In genomic region chr2:166184789-166185188, GRCh38 we compare ENCODE assay signal across 25 cellular contexts. TPM values are rescaled to one million over a fixed set of nuclear protein-coding genes. Genes with fewer than 3 reads are reported as not detected.
DNase-seq lines count a peak whose midpoint lies in the region; ATAC-seq and TF ChIP-seq lines count a peak whose summit lies in the region.
"Had no signal": no experiment of that assay in that cellular context is flagged by ENCODE, and none has a peak within 500 bp of the region (broad histone marks: within the 10 kb centered on the region; RNA-seq: fewer than 3 reads in every experiment).

No MANE protein-coding gene starts in this region.

- no peak overlapping the region for H2BK120ac ChIP-seq in IMR-90 (ENCODE audit: low read depth, low read length)

- POLR2A ChIA-PET in IMR-90 (lab: Charles Lee; ENCODE audit: unreplicated experiment) = no interaction called here
- POLR2A ChIA-PET in RWPE1 (lab: Yijun Ruan, JAX; ENCODE audit: low non-redundant PET) = no interaction called here

- H3K27me3 ChIP-seq in IMR-90 (ENCODE audit: control insufficient read depth, insufficient read depth, low read length) (no peaks in the 10 kb centered on the region), prostate gland (replicated peaks; ENCODE audit: insufficient read depth) (no peaks in the 10 kb centered on the region)
- H3K27me3 ChIP-seq: neutrophil had no signal

- H2AK5ac ChIP-seq in IMR-90 (ENCODE audit: low read depth, low read length) = no peak overlapping the region

- no peaks in the 10 kb centered on the region for H4K20me1 ChIP-seq in IMR-90 (ENCODE audit: insufficient read depth, low read length)

- TF ChIP-seq CTCF in IMR-90 (conservative IDR thresholded peaks at IDR 0.05; ENCODE audit: low read depth, low read length) (no peak), RWPE1 (conservative IDR thresholded peaks at IDR 0.05; ENCODE audit: low read depth) (no peak), foreskin fibroblast (IDR thresholded peaks at IDR 0.05; ENCODE audit: low read depth, low read length) (no peak), prostate gland (IDR thresholded peaks at IDR 0.05) (no peak), coronary artery (IDR thresholded peaks at IDR 0.05) (no peak), Calu3 (IDR thresholded peaks at IDR 0.05; ENCODE audit: unreplicated experiment) (no peak)

- H3K27ac Mint-ChIP-seq in Calu3 (ENCODE audit: unreplicated experiment) = no peak overlapping the region
- H3K27ac Mint-ChIP-seq: activated CD4-positive, alpha-beta memory T cell treated with anti-CD3 and anti-CD28 coated beads for 36 hours; CD4-positive, alpha-beta T cell; T-helper 2 cell treated with Interferon-gamma antibody and Interleukin-4, amounts not matched to agents 5 μg/mL and 100 μg/mL, for 36 hours had no signal

- 0 out of 2 replicates have a peak, but pooled peaks cover 4% of the 10 kb centered on the region for H3K9me1 ChIP-seq in IMR-90 (ENCODE audit: insufficient read depth, low read length)

- CTCF ChIA-PET in IMR-90 (lab: Yijun Ruan, JAX) = no interaction called here
- CTCF ChIA-PET in RWPE1 (lab: Yijun Ruan, JAX) = interaction anchor here (0.6 kb wide), 1 partner anchor 211 kb away, joined by 3 read pairs; no protein-coding TSS in a partner anchor
- CTCF ChIA-PET in Calu3 (lab: Charles Lee) = no interaction called here

- no peaks in the 10 kb centered on the region for H3K79me1 ChIP-seq in IMR-90 (ENCODE audit: low read depth in 1 of 2, low read length in 2 of 2)

- H3K4me3 ChIP-seq in IMR-90 (ENCODE audit: insufficient read depth, low read depth, low read length) (no peak overlapping the region), foreskin fibroblast (ENCODE audit: low read depth in 1 of 2, low read length in 2 of 2) (no peak overlapping the region), prostate gland (no peak overlapping the region), coronary artery (no peak overlapping the region)
- H3K4me3 ChIP-seq: esophagus muscularis mucosa, smooth muscle cell, tibial artery had no signal

- H3K9me3 Mint-ChIP-seq in Calu3 (ENCODE audit: low read depth, unreplicated experiment) = no peaks in the 10 kb centered on the region
- H3K9me3 Mint-ChIP-seq: activated CD4-positive, alpha-beta memory T cell treated with anti-CD3 and anti-CD28 coated beads for 36 hours; CD4-positive, alpha-beta T cell; T-helper 2 cell treated with Interferon-gamma antibody and Interleukin-4, amounts not matched to agents 5 μg/mL and 100 μg/mL, for 36 hours had no signal

- no peak overlapping the region for H2AK9ac ChIP-seq in IMR-90 (replicated peaks; ENCODE audit: low read depth, low read length, poor library complexity)

- in situ Hi-C loops in IMR-90 (cut with MboI; ENCODE audit: low sequenced_read_pairs) = loop anchor here (5.0 to 10.0 kb wide), 2 partner anchors 200 to 333 kb away; no protein-coding TSS in a partner anchor

- H2AFZ ChIP-seq in IMR-90 (replicated peaks; ENCODE audit: low read length, poor library complexity) = no peak overlapping the region

- no peaks in the 10 kb centered on the region for H3K27me3 Mint-ChIP-seq in Calu3 (ENCODE audit: unreplicated experiment)
- H3K27me3 Mint-ChIP-seq: activated CD4-positive, alpha-beta memory T cell treated with anti-CD3 and anti-CD28 coated beads for 36 hours had no signal

- dilution Hi-C loops in IMR-90 (cut with HindIII; ENCODE audit: low sequenced_read_pairs, unreplicated experiment) = no loop called here

- H4K91ac ChIP-seq in IMR-90 (ENCODE audit: insufficient read depth, low read depth, low read length) = no peak overlapping the region

- no peak overlapping the region for H3K4me3 Mint-ChIP-seq in Calu3 (ENCODE audit: low read depth, unreplicated experiment)
- H3K4me3 Mint-ChIP-seq: activated CD4-positive, alpha-beta memory T cell treated with anti-CD3 and anti-CD28 coated beads for 36 hours; CD4-positive, alpha-beta T cell; T-helper 2 cell treated with Interferon-gamma antibody and Interleukin-4, amounts not matched to agents 5 μg/mL and 100 μg/mL, for 36 hours had no signal

- no peak overlapping the region for H3K14ac ChIP-seq in IMR-90 (replicated peaks; ENCODE audit: low read depth, low read length)

- TF ChIP-seq RAD21 in IMR-90 (IDR thresholded peaks at IDR 0.05; ENCODE audit: low read length) = no peak

- H4K5ac ChIP-seq in IMR-90 (ENCODE audit: low read depth, low read length) = no peak overlapping the region

- H3K56ac ChIP-seq in IMR-90 (ENCODE audit: extremely low read depth, insufficient read depth, low read length) = no peak overlapping the region

- no CpG with 5 or more reads among the region's 3 CpGs for WGBS in IMR-90 (ENCODE audit: extremely low coverage in 2 of 2, insufficient read length in 1 of 2), 2 experiments
- 51% methylated on average over 3 of the region's 3 CpGs for WGBS in prostate gland

- no peaks in the 10 kb centered on the region for H3K36me3 ChIP-seq in IMR-90 (ENCODE audit: control insufficient read depth, insufficient read depth, low read length)
- no peaks in the 10 kb centered on the region for H3K36me3 ChIP-seq in prostate gland
- H3K36me3 ChIP-seq: esophagus muscularis mucosa, neutrophil, tibial artery had no signal

- H2BK20ac ChIP-seq in IMR-90 (ENCODE audit: low read depth, low read length) = no peak overlapping the region

- H4K8ac ChIP-seq in IMR-90 (ENCODE audit: low read depth in 2 of 2, low read length in 2 of 2) = no peak overlapping the region

- ATAC-seq in IMR-90 (ENCODE audit: low read depth) = no peak
- ATAC-seq: left ventricle myocardium superior, Panc1 had no signal

- H3K9me3 ChIP-seq in IMR-90 (ENCODE audit: control insufficient read depth, insufficient read depth, low read length) (no peaks in the 10 kb centered on the region), prostate gland (no peaks in the 10 kb centered on the region)
- H3K9me3 ChIP-seq: esophagus muscularis mucosa, neutrophil, tibial artery had no signal

- no peak overlapping the region for H3K18ac ChIP-seq in IMR-90 (ENCODE audit: low read depth, low read length)

- TF ChIP-seq POLR2A in IMR-90 (IDR thresholded peaks at IDR 0.05; ENCODE audit: low read depth, low read length) (no peak), prostate gland (IDR thresholded peaks at IDR 0.05) (peak; percentile 13)

- intact Hi-C loops in IMR-90 (cut with micrococcal nuclease) (no loop called here), prostate gland (cut with DNase I) (no loop called here), Calu3 (cut with micrococcal nuclease; ENCODE audit: unreplicated experiment) (no loop called here)

- H2BK5ac ChIP-seq in IMR-90 (ENCODE audit: low read depth, low read length, poor library complexity, severe bottlenecking) = no peak overlapping the region

- DNase-seq in IMR-90 = peak; percentile 52
- peak; percentile 67 for DNase-seq in RWPE1 (ENCODE audit: low spot score)
- peak; percentile 8 to 63 for DNase-seq in foreskin fibroblast
- DNase-seq in prostate gland (ENCODE audit: low spot score) = peak; percentile 20
- DNase-seq in GOT3 (lab: John Stamatoyannopoulos, UW) = no peak
- no peak for DNase-seq in coronary artery (ENCODE audit: low spot score)
- DNase-seq in Calu3 = no peak
- DNase-seq: activated CD4-positive, alpha-beta memory T cell treated with anti-CD3 and anti-CD28 coated beads for 36 hours; activated gamma-delta T cell; activated T-cell treated with anti-CD3 and anti-CD28 coated beads for 4 hours; caudate nucleus; CD4-positive, alpha-beta T cell; DMS53; left ventricle myocardium superior; NCI-H1436 treated with DMSO at 0.1 percent for 48 hours; NCI-H226; NCI-H82; stimulated activated CD4-positive, alpha-beta T cell treated with anti-CD3 and anti-CD28 coated beads, Interleukin-2, amount 100 ng/mL, for 48 hours; stimulated activated naive CD4-positive, alpha-beta T cell treated with Interleukin-2 at 50 U/mL for 16 hours; tibial artery had no signal

- H3K4me1 ChIP-seq in IMR-90 (ENCODE audit: control insufficient read depth, insufficient read depth, low read length) (peaks cover 1% of the 10 kb centered on the region; the same call in 1 of the 2 replicates), prostate gland (replicated peaks) (no peaks in the 10 kb centered on the region)
- H3K4me1 ChIP-seq: esophagus muscularis mucosa, tibial artery had no signal

- BruUV-seq in IMR-90 (replicated peaks; lab: Mats Ljungman, UMichigan) = no TSS peak
- no TSS peak for BruUV-seq in Calu3 (replicated peaks; lab: Mats Ljungman, UMichigan)

- no peak overlapping the region for H3K4ac ChIP-seq in IMR-90 (ENCODE audit: low read depth, low read length)

- H3K4me1 Mint-ChIP-seq in Calu3 (ENCODE audit: low read depth, unreplicated experiment) = no peaks in the 10 kb centered on the region

- H2BK15ac ChIP-seq in IMR-90 (ENCODE audit: low read depth, low read length) = no peak overlapping the region

- no peak overlapping the region for H3K9ac ChIP-seq in IMR-90 (ENCODE audit: low read depth, low read length)

- H3K27ac ChIP-seq in IMR-90 (ENCODE audit: insufficient read depth, low read length) (no peak overlapping the region), RWPE1 (no peak overlapping the region), prostate gland (no peak overlapping the region), coronary artery (no peak overlapping the region)
- H3K27ac ChIP-seq: esophagus muscularis mucosa, neutrophil, tibial artery had no signal

- H3K23ac ChIP-seq in IMR-90 (ENCODE audit: low read depth, low read length) = no peak overlapping the region

- no peaks in the 10 kb centered on the region for H3K36me3 Mint-ChIP-seq in Calu3 (ENCODE audit: insufficient read depth, unreplicated experiment)
- H3K36me3 Mint-ChIP-seq: activated CD4-positive, alpha-beta memory T cell treated with anti-CD3 and anti-CD28 coated beads for 36 hours had no signal

- H3K4me2 ChIP-seq in IMR-90 (ENCODE audit: low read depth, low read length) = no peak overlapping the region
- H3K4me2 ChIP-seq: smooth muscle cell had no signal

TF ChIP-seq in IMR-90, 13 proteins besides CTCF, POLR2A, EP300 and RAD21 (continues in another document):
- TF ChIP-seq SMC3 (IDR thresholded peaks at IDR 0.05; ENCODE audit: low read depth, low read length) (no peak), USF2 (IDR thresholded peaks at IDR 0.05; ENCODE audit: low read depth, low read length) (no peak), FOS (IDR thresholded peaks at IDR 0.05; ENCODE audit: low read depth, low read length) (no peak), MXI1 (IDR thresholded peaks at IDR 0.05; ENCODE audit: borderline replicate concordance, low read depth, low read length) (no peak), RFX5 (IDR thresholded peaks at IDR 0.05; ENCODE audit: low read depth, low read length) (no peak)

RNA-seq across cellular contexts. Expression of gene SCN1A, which starts 57.0 kb away (rescaled TPM):
- under 0.01 TPM in 2 replicates for total RNA-seq in IMR-90 (2012; rRNA removed)
- not detected in 2 replicates for polyA plus RNA-seq in IMR-90 (2012; rRNA removed)
- not detected in 2 replicates for polyA plus RNA-seq in IMR-90 (2012; cell fraction: cytosol; rRNA removed)
- polyA plus RNA-seq in IMR-90 (2012; cell fraction: nucleus; rRNA removed; ENCODE audit: low replicate concordance) = 0.01 and 0.10 TPM in 2 replicates
- under 1 TPM in 1 of 2 donors, not detected in 1; 0.23 TPM for total RNA-seq in prostate gland
- not detected in 2 replicates for total RNA-seq in Calu3 (2022)
- total RNA-seq: activated CD4-positive, alpha-beta memory T cell treated with anti-CD3 and anti-CD28 coated beads for 36 hours; CD4-positive, alpha-beta T cell; smooth muscle cell had no signal
- polyA plus RNA-seq: smooth muscle cell had no signal

Comparison
In these comparisons a context has a peak if more than half of its experiments do, and no peak if none do; other contexts are left out.
1. DNase-seq: peak in IMR-90 (single experiment), RWPE1 (single experiment), foreskin fibroblast (2 of 2) and prostate gland (single experiment); none in GOT3 (single experiment), coronary artery (single experiment) and Calu3 (single experiment).